In the genomic region with DNA sequence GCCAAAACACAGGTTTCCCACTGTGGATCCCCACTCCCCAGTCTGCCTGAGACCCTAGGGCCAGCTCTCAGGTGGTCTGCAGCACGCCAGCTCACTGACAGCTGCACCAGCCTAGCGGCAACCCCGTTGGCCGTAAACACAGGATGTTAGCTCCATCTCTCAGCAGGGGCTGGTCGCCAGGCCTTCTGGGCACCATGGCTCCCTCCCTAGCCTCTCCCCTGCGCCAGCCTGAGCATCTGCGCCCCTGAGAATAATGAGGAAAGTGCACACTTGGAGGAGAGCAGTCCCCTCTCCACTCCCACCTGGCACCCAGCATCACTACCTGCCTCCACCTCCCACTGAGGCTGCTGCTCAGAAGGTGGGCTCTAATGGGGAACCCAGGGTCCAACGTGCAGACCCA, we compare ENCODE assay signal across 13 cellular contexts. TPM values are rescaled to one million over a fixed set of nuclear protein-coding genes. Genes with fewer than 3 reads are reported as not detected.
DNase-seq lines count a peak whose midpoint lies in the region; ATAC-seq, FAIRE-seq and TF ChIP-seq lines count a peak whose summit lies in the region.
"Had no signal": no experiment of that assay in that cellular context is flagged by ENCODE, and none has a peak within 500 bp of the region (broad histone marks: within the 10 kb centered on the region; RNA-seq: fewer than 3 reads in every experiment).

No MANE protein-coding gene starts in this region.

- H3K9me3 Mint-ChIP-seq in nephron, result no peaks in the 10 kb centered on the region
- H3K9me3 Mint-ChIP-seq: activated naive CD4-positive, alpha-beta T cell treated with anti-CD3 and anti-CD28 coated beads, Interleukin-2, amount 50 U/mL, for 24 hours; CD8-positive, alpha-beta memory T cell had no signal

- no peak for FAIRE-seq in pancreas (lab: Jason Lieb, UNC)
- FAIRE-seq: H1 had no signal

- H3K4me3 ChIP-seq in HUES48 (ENCODE audit: low read depth, low read length), result no peak overlapping the region
- H3K4me3 ChIP-seq in ascending aorta, result no peak overlapping the region
- H3K4me3 ChIP-seq in suprapubic skin, result no peak overlapping the region
- no peak overlapping the region for H3K4me3 ChIP-seq in pancreas

- H3K27me3 Mint-ChIP-seq in nephron (ENCODE audit: low read depth), result peaks cover 4% of the 10 kb centered on the region
- H3K27me3 Mint-ChIP-seq: activated naive CD4-positive, alpha-beta T cell treated with anti-CD3 and anti-CD28 coated beads, Interleukin-2, amount 50 U/mL, for 24 hours; CD8-positive, alpha-beta memory T cell had no signal

- no peak for DNase-seq in ascending aorta (ENCODE audit: low spot score in 2 of 2)
- no peak for DNase-seq in suprapubic skin (ENCODE audit: low spot score in 2 of 2)
- DNase-seq in pancreas, result no peak
- no peak for DNase-seq in activated CD8-positive, alpha-beta memory T cell treated with anti-CD3 and anti-CD28 coated beads for 24 hours
- DNase-seq: CD8-positive, alpha-beta memory T cell; central memory CD4-positive, alpha-beta T cell; NCI-H2227 treated with DMSO at 0.1 percent for 48 hours; stimulated activated CD4-positive, alpha-beta T cell treated with anti-CD3 and anti-CD28 coated beads, Interleukin-1b, Interleukin-23, amount 100 ng/mL, for 48 hours had no signal

- H3K4me1 Mint-ChIP-seq in nephron, result peaks cover 57% of the 10 kb centered on the region
- H3K4me1 Mint-ChIP-seq: activated naive CD4-positive, alpha-beta T cell treated with anti-CD3 and anti-CD28 coated beads, Interleukin-2, amount 50 U/mL, for 24 hours had no signal

- H3K27ac ChIP-seq in HUES48 (ENCODE audit: low read depth, low read length) (peak overlapping the region; percentile 16), ascending aorta (peak overlapping the region; percentile 96 to 99), suprapubic skin (peak overlapping the region; percentile 86), pancreas (no peak overlapping the region)

- H3K9me3 ChIP-seq in HUES48 (ENCODE audit: control insufficient read depth, insufficient read depth, low read length), result no peaks in the 10 kb centered on the region
- no peaks in the 10 kb centered on the region for H3K9me3 ChIP-seq in ascending aorta
- no peaks in the 10 kb centered on the region for H3K9me3 ChIP-seq in suprapubic skin
- H3K9me3 ChIP-seq in pancreas, result no peaks in the 10 kb centered on the region

- TF ChIP-seq POLR2A in suprapubic skin (IDR thresholded peaks at IDR 0.05), result no peak

- TF ChIP-seq CTCF in ascending aorta (IDR thresholded peaks at IDR 0.05) (no peak), nephron (IDR thresholded peaks at IDR 0.05; ENCODE audit: unreplicated experiment in 3 of 3) (no peak), suprapubic skin (IDR thresholded peaks at IDR 0.05) (no peak), pancreas (IDR thresholded peaks at IDR 0.05) (no peak)

- no peak overlapping the region for H3K4me3 Mint-ChIP-seq in nephron
- H3K4me3 Mint-ChIP-seq: activated naive CD4-positive, alpha-beta T cell treated with anti-CD3 and anti-CD28 coated beads, Interleukin-2, amount 50 U/mL, for 24 hours; CD8-positive, alpha-beta memory T cell had no signal

- 65% methylated on average over 6 of the region's 8 CpGs for WGBS in suprapubic skin
- 85 to 87% methylated on average over 8 of the region's 8 CpGs for WGBS in pancreas, 2 donors

- TF ChIP-seq EP300 in suprapubic skin (IDR thresholded peaks at IDR 0.05), result no peak

- H3K9ac ChIP-seq in HUES48 (ENCODE audit: low read depth, low read length), result no peak overlapping the region

- H3K27me3 ChIP-seq in HUES48 (ENCODE audit: control insufficient read depth, insufficient read depth, low read length) (no peaks in the 10 kb centered on the region), ascending aorta (no peaks in the 10 kb centered on the region), suprapubic skin (no peaks in the 10 kb centered on the region), pancreas (no peaks in the 10 kb centered on the region)

- ATAC-seq in HG02642 (IDR thresholded peaks at IDR 0.05; ENCODE audit: poor library complexity, unreplicated experiment) (no peak), pancreas (no peak)

- peak overlapping the region; percentile 93 to 100 (median 97) for H3K27ac Mint-ChIP-seq in nephron
- H3K27ac Mint-ChIP-seq: activated naive CD4-positive, alpha-beta T cell treated with anti-CD3 and anti-CD28 coated beads, Interleukin-2, amount 50 U/mL, for 24 hours had no signal

- H3K4me1 ChIP-seq in HUES48 (ENCODE audit: control insufficient read depth, insufficient read depth, low read length) (peaks cover 11% of the 10 kb centered on the region; the same call in 1 of the 2 replicates), ascending aorta (peaks cover 28 to 52% of the 10 kb centered on the region in 2 donors), suprapubic skin (peaks cover 61% of the 10 kb centered on the region), pancreas (peaks cover 0 to 13% (median 4%) of the 10 kb centered on the region in 3 donors)

- H3K36me3 ChIP-seq in HUES48 (ENCODE audit: control insufficient read depth, insufficient read depth, low read length) (peaks cover 90% of the 10 kb centered on the region), ascending aorta (peaks cover 54 to 55% of the 10 kb centered on the region in 2 donors), suprapubic skin (peaks cover 70% of the 10 kb centered on the region), pancreas (peaks cover 4 to 67% (median 33%) of the 10 kb centered on the region in 3 donors)

- peaks cover 66% of the 10 kb centered on the region for H3K36me3 Mint-ChIP-seq in nephron (ENCODE audit: low read depth)

- intact Hi-C loops in ascending aorta (cut with DNase I) (loop anchor here (5.0 kb wide), 3 partner anchors 126 to 1079 kb away; a partner anchor contains a TSS), pancreas (cut with DNase I) (loop anchor here in 2 of 3 donors (5.0 to 10.0 kb wide), 2 partner anchors 76 to 302 kb away; no protein-coding TSS in a partner anchor)

RNA-seq across cellular contexts. Expression of a gene that starts 20.8 kb away (rescaled TPM):
- total RNA-seq in ascending aorta (not detected), suprapubic skin (10 to 100 TPM in 3 of 4 donors, 1 to 10 TPM in 1; 8.0 to 81.6 (median 47.5) TPM), pancreas (under 1 TPM in 4 of 6 donors, not detected in 2; 0.09 to 0.59 (median 0.17) TPM)
- under 1 TPM in 1 of 2 donors, not detected in 1; 0.16 TPM for polyA plus RNA-seq in pancreas
- total RNA-seq: CD8-positive, alpha-beta memory T cell had no signal
- polyA plus RNA-seq: CD8-positive, alpha-beta memory T cell had no signal

RNA-seq across cellular contexts. Expression of a gene that starts 52.3 kb away (rescaled TPM):
- total RNA-seq in ascending aorta (524 TPM), suprapubic skin (100 to 1,000 TPM; 205 to 253 (median 245) TPM), pancreas (10 to 100 TPM in 5 of 6 donors, 1 to 10 TPM in 1; 8.4 to 29.4 (median 13.4) TPM)
- 1 to 10 TPM; 7.3 to 8.0 TPM for polyA plus RNA-seq in pancreas
- polyA plus RNA-seq: CD8-positive, alpha-beta memory T cell had no signal

Comparison
In these comparisons a context has a peak if more than half of its experiments do, and no peak if none do; other contexts are left out.
1. H3K27ac ChIP-seq: peak in HUES48 (single experiment), ascending aorta (2 of 2) and suprapubic skin (single experiment); none in pancreas (0 of 4).
2. RNA of a gene that starts 52.3 kb away (total RNA-seq): 524 TPM in ascending aorta (single experiment) and 205 to 253 TPM in suprapubic skin; 8.4 to 29.4 TPM in pancreas; every median in the first group is over 4 times any median in the second.